ENCODE assay signal across 1 cellular context in the genomic region with DNA sequence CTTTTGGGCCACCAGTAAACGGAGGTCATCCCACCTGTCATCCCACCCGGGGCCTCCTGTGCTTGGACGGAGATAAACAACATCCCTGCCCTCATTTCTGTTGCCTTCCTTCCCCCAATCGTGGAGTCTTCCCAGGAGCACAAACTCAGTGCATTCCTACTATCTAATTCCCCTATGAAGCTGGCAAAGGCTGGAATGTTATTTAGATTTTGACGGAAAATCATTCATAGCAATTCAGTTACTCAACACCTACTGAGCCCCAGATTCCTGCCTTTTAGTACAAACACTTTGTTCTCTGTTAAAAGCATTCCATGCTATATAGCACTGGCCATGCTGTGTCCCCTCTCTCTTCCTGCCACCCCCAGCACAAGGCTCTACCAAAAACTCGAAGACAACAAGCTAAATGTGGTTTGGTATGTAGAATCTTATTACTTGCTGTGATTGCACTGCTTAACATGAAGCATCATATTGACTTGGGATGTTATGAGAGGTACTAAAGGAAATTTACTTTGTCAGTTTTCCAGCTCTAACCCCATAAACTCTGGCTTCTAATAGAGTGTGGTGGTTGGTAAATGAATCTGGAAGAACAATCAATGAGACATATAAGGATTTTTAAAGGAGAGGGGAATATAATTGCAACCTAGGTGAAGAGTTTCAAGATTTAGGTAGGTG.
TF ChIP-seq lines count a peak whose summit lies in the region.

No MANE protein-coding gene starts in this region.

TF ChIP-seq in H1, 55 proteins besides CTCF, POLR2A, EP300 and RAD21:
- TF ChIP-seq, protein P1, sequence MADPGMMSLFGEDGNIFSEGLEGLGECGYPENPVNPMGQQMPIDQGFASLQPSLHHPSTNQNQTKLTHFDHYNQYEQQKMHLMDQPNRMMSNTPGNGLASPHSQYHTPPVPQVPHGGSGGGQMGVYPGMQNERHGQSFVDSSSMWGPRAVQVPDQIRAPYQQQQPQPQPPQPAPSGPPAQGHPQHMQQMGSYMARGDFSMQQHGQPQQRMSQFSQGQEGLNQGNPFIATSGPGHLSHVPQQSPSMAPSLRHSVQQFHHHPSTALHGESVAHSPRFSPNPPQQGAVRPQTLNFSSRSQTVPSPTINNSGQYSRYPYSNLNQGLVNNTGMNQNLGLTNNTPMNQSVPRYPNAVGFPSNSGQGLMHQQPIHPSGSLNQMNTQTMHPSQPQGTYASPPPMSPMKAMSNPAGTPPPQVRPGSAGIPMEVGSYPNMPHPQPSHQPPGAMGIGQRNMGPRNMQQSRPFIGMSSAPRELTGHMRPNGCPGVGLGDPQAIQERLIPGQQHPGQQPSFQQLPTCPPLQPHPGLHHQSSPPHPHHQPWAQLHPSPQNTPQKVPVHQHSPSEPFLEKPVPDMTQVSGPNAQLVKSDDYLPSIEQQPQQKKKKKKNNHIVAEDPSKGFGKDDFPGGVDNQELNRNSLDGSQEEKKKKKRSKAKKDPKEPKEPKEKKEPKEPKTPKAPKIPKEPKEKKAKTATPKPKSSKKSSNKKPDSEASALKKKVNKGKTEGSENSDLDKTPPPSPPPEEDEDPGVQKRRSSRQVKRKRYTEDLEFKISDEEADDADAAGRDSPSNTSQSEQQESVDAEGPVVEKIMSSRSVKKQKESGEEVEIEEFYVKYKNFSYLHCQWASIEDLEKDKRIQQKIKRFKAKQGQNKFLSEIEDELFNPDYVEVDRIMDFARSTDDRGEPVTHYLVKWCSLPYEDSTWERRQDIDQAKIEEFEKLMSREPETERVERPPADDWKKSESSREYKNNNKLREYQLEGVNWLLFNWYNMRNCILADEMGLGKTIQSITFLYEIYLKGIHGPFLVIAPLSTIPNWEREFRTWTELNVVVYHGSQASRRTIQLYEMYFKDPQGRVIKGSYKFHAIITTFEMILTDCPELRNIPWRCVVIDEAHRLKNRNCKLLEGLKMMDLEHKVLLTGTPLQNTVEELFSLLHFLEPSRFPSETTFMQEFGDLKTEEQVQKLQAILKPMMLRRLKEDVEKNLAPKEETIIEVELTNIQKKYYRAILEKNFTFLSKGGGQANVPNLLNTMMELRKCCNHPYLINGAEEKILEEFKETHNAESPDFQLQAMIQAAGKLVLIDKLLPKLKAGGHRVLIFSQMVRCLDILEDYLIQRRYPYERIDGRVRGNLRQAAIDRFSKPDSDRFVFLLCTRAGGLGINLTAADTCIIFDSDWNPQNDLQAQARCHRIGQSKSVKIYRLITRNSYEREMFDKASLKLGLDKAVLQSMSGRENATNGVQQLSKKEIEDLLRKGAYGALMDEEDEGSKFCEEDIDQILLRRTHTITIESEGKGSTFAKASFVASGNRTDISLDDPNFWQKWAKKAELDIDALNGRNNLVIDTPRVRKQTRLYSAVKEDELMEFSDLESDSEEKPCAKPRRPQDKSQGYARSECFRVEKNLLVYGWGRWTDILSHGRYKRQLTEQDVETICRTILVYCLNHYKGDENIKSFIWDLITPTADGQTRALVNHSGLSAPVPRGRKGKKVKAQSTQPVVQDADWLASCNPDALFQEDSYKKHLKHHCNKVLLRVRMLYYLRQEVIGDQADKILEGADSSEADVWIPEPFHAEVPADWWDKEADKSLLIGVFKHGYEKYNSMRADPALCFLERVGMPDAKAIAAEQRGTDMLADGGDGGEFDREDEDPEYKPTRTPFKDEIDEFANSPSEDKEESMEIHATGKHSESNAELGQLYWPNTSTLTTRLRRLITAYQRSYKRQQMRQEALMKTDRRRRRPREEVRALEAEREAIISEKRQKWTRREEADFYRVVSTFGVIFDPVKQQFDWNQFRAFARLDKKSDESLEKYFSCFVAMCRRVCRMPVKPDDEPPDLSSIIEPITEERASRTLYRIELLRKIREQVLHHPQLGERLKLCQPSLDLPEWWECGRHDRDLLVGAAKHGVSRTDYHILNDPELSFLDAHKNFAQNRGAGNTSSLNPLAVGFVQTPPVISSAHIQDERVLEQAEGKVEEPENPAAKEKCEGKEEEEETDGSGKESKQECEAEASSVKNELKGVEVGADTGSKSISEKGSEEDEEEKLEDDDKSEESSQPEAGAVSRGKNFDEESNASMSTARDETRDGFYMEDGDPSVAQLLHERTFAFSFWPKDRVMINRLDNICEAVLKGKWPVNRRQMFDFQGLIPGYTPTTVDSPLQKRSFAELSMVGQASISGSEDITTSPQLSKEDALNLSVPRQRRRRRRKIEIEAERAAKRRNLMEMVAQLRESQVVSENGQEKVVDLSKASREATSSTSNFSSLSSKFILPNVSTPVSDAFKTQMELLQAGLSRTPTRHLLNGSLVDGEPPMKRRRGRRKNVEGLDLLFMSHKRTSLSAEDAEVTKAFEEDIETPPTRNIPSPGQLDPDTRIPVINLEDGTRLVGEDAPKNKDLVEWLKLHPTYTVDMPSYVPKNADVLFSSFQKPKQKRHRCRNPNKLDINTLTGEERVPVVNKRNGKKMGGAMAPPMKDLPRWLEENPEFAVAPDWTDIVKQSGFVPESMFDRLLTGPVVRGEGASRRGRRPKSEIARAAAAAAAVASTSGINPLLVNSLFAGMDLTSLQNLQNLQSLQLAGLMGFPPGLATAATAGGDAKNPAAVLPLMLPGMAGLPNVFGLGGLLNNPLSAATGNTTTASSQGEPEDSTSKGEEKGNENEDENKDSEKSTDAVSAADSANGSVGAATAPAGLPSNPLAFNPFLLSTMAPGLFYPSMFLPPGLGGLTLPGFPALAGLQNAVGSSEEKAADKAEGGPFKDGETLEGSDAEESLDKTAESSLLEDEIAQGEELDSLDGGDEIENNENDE (IDR thresholded peaks at IDR 0.05; ENCODE audit: insufficient replicate concordance, low read length) = no peak
- TF ChIP-seq CBX8 (IDR thresholded peaks at IDR 0.05; ENCODE audit: borderline replicate concordance, low read depth, low read length) = no peak
- TF ChIP-seq CEBPB (IDR thresholded peaks at IDR 0.05; ENCODE audit: low read depth, low read length) = 0 out of 2 replicates have a peak, but pooled peaks have one; percentile 20
- no peak for TF ChIP-seq YY1 (IDR thresholded peaks at IDR 0.05; ENCODE audit: low read depth, low read length)
- TF ChIP-seq CBX5 (IDR thresholded peaks at IDR 0.05; ENCODE audit: low read depth, low read length) = no peak
